11 cellular contexts compared by ENCODE assay signal in the genomic region with DNA sequence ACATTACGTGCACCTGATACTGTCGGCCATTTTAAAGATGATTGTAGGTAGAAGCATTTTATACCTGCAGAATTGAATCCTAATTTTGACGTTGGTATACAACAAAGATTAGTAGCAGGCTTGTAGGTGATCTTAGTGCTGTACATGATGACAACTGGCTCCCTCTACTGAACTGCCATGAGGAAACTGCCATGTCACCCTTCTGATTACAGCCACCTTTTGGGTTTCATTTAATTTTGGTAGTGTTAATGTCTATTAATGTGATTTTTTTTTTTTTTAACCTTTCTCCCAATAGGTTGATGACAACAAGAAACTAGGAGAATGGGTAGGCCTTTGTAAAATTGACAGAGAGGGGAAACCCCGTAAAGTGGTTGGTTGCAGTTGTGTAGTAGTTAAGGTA. TPM values are rescaled to one million over a fixed set of nuclear protein-coding genes. Genes with fewer than 3 reads are reported as not detected.
DNase-seq lines count a peak whose midpoint lies in the region; ATAC-seq and TF ChIP-seq lines count a peak whose summit lies in the region.
"Had no signal": no experiment of that assay in that cellular context is flagged by ENCODE, and none has a peak within 500 bp of the region (broad histone marks: within the 10 kb centered on the region; RNA-seq: fewer than 3 reads in every experiment).

No MANE protein-coding gene starts in this region.

- H3K27me3 Mint-ChIP-seq in activated CD8-positive, alpha-beta memory T cell treated with anti-CD3 and anti-CD28 coated beads, Interleukin-2, amount 10 ng/mL, durations not matched to agents 7 days and 5 days = no peaks in the 10 kb centered on the region

- no peaks in the 10 kb centered on the region for H3K27me3 ChIP-seq in Panc1 (ENCODE audit: control insufficient read depth, insufficient read depth, low read length)
- no peaks in the 10 kb centered on the region for H3K27me3 ChIP-seq in skeletal muscle satellite cell (ENCODE audit: control insufficient read depth, insufficient read depth, low read length)

- CTCF ChIA-PET in activated CD8-positive, alpha-beta memory T cell treated with anti-CD3 and anti-CD28 coated beads, Interleukin-2, amount 10 ng/mL, durations not matched to agents 7 days and 5 days (lab: Charles Lee) = interaction anchor here (1.0 to 7.9 kb wide), 5 partner anchors 17 to 286 kb away, joined by 3 to 51 read pairs (median 5); partner anchors contain the start of gene SLC18B1
- CTCF ChIA-PET in Panc1 (lab: Charles Lee) = no interaction called here

- POLR2A ChIA-PET in Panc1 (lab: Charles Lee) = no interaction called here

- H3K36me3 Mint-ChIP-seq in activated CD8-positive, alpha-beta memory T cell treated with anti-CD3 and anti-CD28 coated beads, Interleukin-2, amount 10 ng/mL, durations not matched to agents 7 days and 5 days = peaks cover 58% of the 10 kb centered on the region

- peak overlapping the region; percentile 92 for H3K4me2 ChIP-seq in skeletal muscle satellite cell (ENCODE audit: low read length)

- DNase-seq in activated CD8-positive, alpha-beta memory T cell treated with anti-CD3 and anti-CD28 coated beads, Interleukin-2, amount 10 ng/mL, durations not matched to agents 7 days and 5 days = no peak
- DNase-seq in activated CD8-positive, alpha-beta memory T cell treated with anti-CD3 and anti-CD28 coated beads, Interleukin-2, amount 50 U/mL, for 4 hours = no peak
- DNase-seq in Panc1 (ENCODE audit: low read depth, low spot score) (no peak), epithelial cell of esophagus (ENCODE audit: low read depth) (no peak), GM03348 (ENCODE audit: low spot score) (no peak), glomerular visceral epithelial cell (ENCODE audit: extremely low spot score) (no peak)
- DNase-seq: caudate nucleus, COR-L47 had no signal

- peak overlapping the region; percentile 100 for H3K27ac Mint-ChIP-seq in activated CD8-positive, alpha-beta memory T cell treated with anti-CD3 and anti-CD28 coated beads, Interleukin-2, amount 10 ng/mL, durations not matched to agents 7 days and 5 days

- H3K4me3 Mint-ChIP-seq in activated CD8-positive, alpha-beta memory T cell treated with anti-CD3 and anti-CD28 coated beads, Interleukin-2, amount 10 ng/mL, durations not matched to agents 7 days and 5 days = peak overlapping the region; percentile 97

- H3K4me1 ChIP-seq in Panc1 (ENCODE audit: control insufficient read depth, insufficient read depth, low read length) = peaks cover 36% of the 10 kb centered on the region
- H3K4me1 ChIP-seq in skeletal muscle satellite cell (ENCODE audit: control insufficient read depth, insufficient read depth, low read length) = peaks cover 36% of the 10 kb centered on the region

- ATAC-seq in activated CD8-positive, alpha-beta memory T cell treated with anti-CD3 and anti-CD28 coated beads, Interleukin-2, amount 10 ng/mL, durations not matched to agents 7 days and 5 days = no peak
- ATAC-seq in Panc1 (no peak), HG02798 (IDR thresholded peaks at IDR 0.05; ENCODE audit: poor library complexity, unreplicated experiment) (no peak)

- H3K9me3 Mint-ChIP-seq in activated CD8-positive, alpha-beta memory T cell treated with anti-CD3 and anti-CD28 coated beads, Interleukin-2, amount 10 ng/mL, durations not matched to agents 7 days and 5 days (ENCODE audit: low read depth) = no peaks in the 10 kb centered on the region

- H3K9ac ChIP-seq in skeletal muscle satellite cell (ENCODE audit: low read depth, low read length) = peak overlapping the region; percentile 93

- intact Hi-C loops in Panc1 (cut with micrococcal nuclease; ENCODE audit: unreplicated experiment) = no loop called here

- TF ChIP-seq CTCF in Panc1 (IDR thresholded peaks at IDR 0.05) = peak; percentile 12; the same call in 1 of the 2 replicates
- peak; percentile 6 for TF ChIP-seq CTCF in epithelial cell of esophagus (IDR thresholded peaks at IDR 0.05; ENCODE audit: insufficient read depth, low read depth, low read length, missing control alignments)

- in situ Hi-C loops in Panc1 (cut with HindIII; ENCODE audit: low pct_unique_long_range_greater_than_20kb, low sequenced_read_pairs) = no loop called here

- peaks cover 49% of the 10 kb centered on the region for H3K4me1 Mint-ChIP-seq in activated CD8-positive, alpha-beta memory T cell treated with anti-CD3 and anti-CD28 coated beads, Interleukin-2, amount 10 ng/mL, durations not matched to agents 7 days and 5 days

- H3K9me3 ChIP-seq in Panc1 (ENCODE audit: control insufficient read depth, insufficient read depth, low read depth, low read length) (no peaks in the 10 kb centered on the region), skeletal muscle satellite cell (replicated peaks; ENCODE audit: low read length) (no peaks in the 10 kb centered on the region)

- BruUV-seq in Panc1 (replicated peaks; lab: Mats Ljungman, UMichigan) = no TSS peak

- H3K4me3 ChIP-seq in Panc1 (ENCODE audit: low read depth in 2 of 2, low read length in 2 of 2) (peak overlapping the region; percentile 73 to 99), epithelial cell of esophagus (ENCODE audit: low read length) (peak overlapping the region; percentile 91), skeletal muscle satellite cell (ENCODE audit: low read length) (peak overlapping the region; percentile 87)

- H3K36me3 ChIP-seq in Panc1 (ENCODE audit: control insufficient read depth, insufficient read depth, low read length) (peaks cover 33% of the 10 kb centered on the region), skeletal muscle satellite cell (ENCODE audit: insufficient read depth, low read length) (peaks cover 55% of the 10 kb centered on the region)

- peak overlapping the region; percentile 15; the same call in 1 of the 2 replicates for H3K27ac ChIP-seq in Panc1 (ENCODE audit: low read length)

RNA-seq across cellular contexts. Expression of gene RPS12, which starts 2.3 kb away (rescaled TPM):
- 1,000 to 10,000 TPM; 1,017 to 1,085 TPM for total RNA-seq in activated CD8-positive, alpha-beta memory T cell treated with anti-CD3 and anti-CD28 coated beads, Interleukin-2, amount 10 ng/mL, durations not matched to agents 7 days and 5 days
- total RNA-seq in Panc1 (2021; ENCODE audit: unreplicated experiment) = 1,010 TPM
- polyA plus RNA-seq in Panc1 (2012; ENCODE audit: insufficient read length) = 1,742 TPM
- 921 and 994 TPM in 2 replicates for total RNA-seq in skeletal muscle satellite cell (2012; rRNA removed)

RNA-seq across cellular contexts. Expression of gene SLC18B1, which starts 18.2 kb away (rescaled TPM):
- 1 to 10 TPM; 6.4 to 7.8 TPM for total RNA-seq in activated CD8-positive, alpha-beta memory T cell treated with anti-CD3 and anti-CD28 coated beads, Interleukin-2, amount 10 ng/mL, durations not matched to agents 7 days and 5 days
- 0.67 TPM for total RNA-seq in Panc1 (2021; ENCODE audit: unreplicated experiment)
- polyA plus RNA-seq in Panc1 (2012; ENCODE audit: insufficient read length) = 0.51 TPM
- 7.9 and 8.1 TPM in 2 replicates for total RNA-seq in skeletal muscle satellite cell (2012; rRNA removed)

RNA-seq across cellular contexts. Expression of gene VNN2, which starts 59.0 kb away (rescaled TPM):
- total RNA-seq in activated CD8-positive, alpha-beta memory T cell treated with anti-CD3 and anti-CD28 coated beads, Interleukin-2, amount 10 ng/mL, durations not matched to agents 7 days and 5 days = 10 to 100 TPM; 12.6 to 16.2 TPM
- 0.18 TPM for total RNA-seq in Panc1 (2021; ENCODE audit: unreplicated experiment)
- not detected for polyA plus RNA-seq in Panc1 (2012; ENCODE audit: insufficient read length)
- not detected in 2 replicates for total RNA-seq in skeletal muscle satellite cell (2012; rRNA removed)
- total RNA-seq: lung microvascular endothelial cell had no signal

Comparison
In these comparisons a context has a peak if more than half of its experiments do, and no peak if none do; other contexts are left out.
1. RNA of gene VNN2, which starts 59.0 kb away (total RNA-seq): 12.6 to 16.2 TPM in activated CD8-positive, alpha-beta memory T cell treated with anti-CD3 and anti-CD28 coated beads, Interleukin-2, amount 10 ng/mL, durations not matched to agents 7 days and 5 days; 0.18 TPM in Panc1 (single experiment); every median in the first group is over 10 times any median in the second.
2. Peak in every context shown above with its lines, with median percentiles within 50 percentile points of each other: H3K4me3 ChIP-seq.